Comparison of ENCODE assay signal across 23 cellular contexts in the genomic region with DNA sequence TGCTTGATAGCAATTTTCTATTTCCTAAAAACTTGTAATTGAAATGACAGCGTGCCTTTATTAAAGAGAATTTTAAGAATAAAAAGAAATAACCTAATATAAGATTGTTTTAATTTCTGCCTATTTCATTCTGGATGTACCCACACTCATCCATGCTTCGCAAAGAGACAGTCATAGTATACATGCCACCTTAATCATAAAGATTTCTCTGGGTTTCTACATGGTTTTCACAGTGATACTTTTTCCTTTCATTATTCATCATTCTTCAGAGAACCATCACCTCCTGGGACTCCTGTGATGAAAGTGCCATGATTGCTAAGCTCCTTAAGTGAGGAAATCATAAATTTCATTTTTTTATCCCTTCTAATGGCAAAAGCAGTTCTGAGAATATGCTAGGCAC. TPM values are rescaled to one million over a fixed set of nuclear protein-coding genes. Genes with fewer than 3 reads are reported as not detected.
DNase-seq lines count a peak whose midpoint lies in the region; ATAC-seq, FAIRE-seq and TF ChIP-seq lines count a peak whose summit lies in the region.
"Had no signal": no experiment of that assay in that cellular context is flagged by ENCODE, and none has a peak within 500 bp of the region (broad histone marks: within the 10 kb centered on the region; RNA-seq: fewer than 3 reads in every experiment).

No MANE protein-coding gene starts in this region.

- H3K4me3 Mint-ChIP-seq in activated CD4-positive, alpha-beta memory T cell treated with anti-CD3 and anti-CD28 coated beads, Interleukin-2, amount 10 ng/mL, durations not matched to agents 7 days and 5 days: no peak overlapping the region
- H3K4me3 Mint-ChIP-seq in activated CD4-positive, alpha-beta memory T cell treated with anti-CD3 and anti-CD28 coated beads for 36 hours: no peak overlapping the region
- H3K4me3 Mint-ChIP-seq in CD4-positive, alpha-beta memory T cell: no peak overlapping the region
- no peak overlapping the region for H3K4me3 Mint-ChIP-seq in stimulated activated effector memory CD8-positive, alpha-beta T cell treated with anti-CD3 and anti-CD28 coated beads, Interleukin-12 subunit alpha, Interleukin-12 subunit beta, amount 100 ng/mL, for 72 hours
- H3K4me3 Mint-ChIP-seq: CD4-positive, alpha-beta T cell; GM23338; IgD-negative memory B cell had no signal

- no peak overlapping the region for H2AK5ac ChIP-seq in mesendoderm (ENCODE audit: low read length)

- no peak overlapping the region for H3K4me3 ChIP-seq in CD4-positive, alpha-beta memory T cell (ENCODE audit: low read length in 2 of 2)
- H3K4me3 ChIP-seq in mesendoderm (ENCODE audit: low read length): no peak overlapping the region
- H3K4me3 ChIP-seq: GM23338 had no signal

- no peaks in the 10 kb centered on the region for H3K27me3 Mint-ChIP-seq in activated CD4-positive, alpha-beta memory T cell treated with anti-CD3 and anti-CD28 coated beads, Interleukin-2, amount 10 ng/mL, durations not matched to agents 7 days and 5 days
- no peaks in the 10 kb centered on the region for H3K27me3 Mint-ChIP-seq in activated CD4-positive, alpha-beta memory T cell treated with anti-CD3 and anti-CD28 coated beads for 36 hours
- no peaks in the 10 kb centered on the region for H3K27me3 Mint-ChIP-seq in CD4-positive, alpha-beta memory T cell
- H3K27me3 Mint-ChIP-seq: CD4-positive, alpha-beta T cell; IgD-negative memory B cell had no signal

- H2BK5ac ChIP-seq in mesendoderm (ENCODE audit: low read length): no peak overlapping the region

- no peaks in the 10 kb centered on the region for H3K9me3 Mint-ChIP-seq in activated CD4-positive, alpha-beta memory T cell treated with anti-CD3 and anti-CD28 coated beads, Interleukin-2, amount 10 ng/mL, durations not matched to agents 7 days and 5 days
- H3K9me3 Mint-ChIP-seq in activated CD4-positive, alpha-beta memory T cell treated with anti-CD3 and anti-CD28 coated beads for 36 hours: no peaks in the 10 kb centered on the region
- H3K9me3 Mint-ChIP-seq in activated naive CD4-positive, alpha-beta T cell treated with anti-CD3 and anti-CD28 coated beads, Interleukin-2, amount 50 U/mL, for 72 hours: no peaks in the 10 kb centered on the region
- H3K9me3 Mint-ChIP-seq in CD4-positive, alpha-beta memory T cell: no peaks in the 10 kb centered on the region
- H3K9me3 Mint-ChIP-seq in stimulated activated effector memory CD8-positive, alpha-beta T cell treated with anti-CD3 and anti-CD28 coated beads, Interleukin-12 subunit alpha, Interleukin-12 subunit beta, amount 100 ng/mL, for 72 hours: no peaks in the 10 kb centered on the region
- H3K9me3 Mint-ChIP-seq: CD4-positive, alpha-beta T cell; GM23338; IgD-negative memory B cell had no signal

- peaks cover 28% of the 10 kb centered on the region for H3K36me3 Mint-ChIP-seq in activated CD4-positive, alpha-beta memory T cell treated with anti-CD3 and anti-CD28 coated beads, Interleukin-2, amount 10 ng/mL, durations not matched to agents 7 days and 5 days (ENCODE audit: low read depth)
- no peaks in the 10 kb centered on the region for H3K36me3 Mint-ChIP-seq in activated CD4-positive, alpha-beta memory T cell treated with anti-CD3 and anti-CD28 coated beads for 36 hours
- H3K36me3 Mint-ChIP-seq in activated naive CD4-positive, alpha-beta T cell treated with anti-CD3 and anti-CD28 coated beads, Interleukin-2, amount 50 U/mL, for 72 hours: no peaks in the 10 kb centered on the region
- no peaks in the 10 kb centered on the region for H3K36me3 Mint-ChIP-seq in CD4-positive, alpha-beta memory T cell
- H3K36me3 Mint-ChIP-seq in stimulated activated effector memory CD8-positive, alpha-beta T cell treated with anti-CD3 and anti-CD28 coated beads, Interleukin-12 subunit alpha, Interleukin-12 subunit beta, amount 100 ng/mL, for 72 hours: no peaks in the 10 kb centered on the region

- H3K9me3 ChIP-seq in CD4-positive, alpha-beta memory T cell (ENCODE audit: control insufficient read depth in 1 of 2, low read length in 2 of 2): no peaks in the 10 kb centered on the region
- H3K9me3 ChIP-seq: BE2C had no signal

- no peak overlapping the region for H4K8ac ChIP-seq in mesendoderm (ENCODE audit: low read depth, low read length)

- H3K56ac ChIP-seq in mesendoderm (ENCODE audit: low read length): no peak overlapping the region

- no peaks in the 10 kb centered on the region for H3K27me3 ChIP-seq in CD4-positive, alpha-beta memory T cell (ENCODE audit: insufficient read depth, low read length)
- no peaks in the 10 kb centered on the region for H3K27me3 ChIP-seq in mesendoderm (ENCODE audit: insufficient read depth, low read length, poor library complexity)
- H3K27me3 ChIP-seq: BE2C had no signal

- no peak overlapping the region for H2BK15ac ChIP-seq in mesendoderm (replicated peaks; ENCODE audit: low read depth)

- ATAC-seq in activated naive CD4-positive, alpha-beta T cell treated with anti-CD3 and anti-CD28 coated beads, Interleukin-2, amount 50 U/mL, for 72 hours: peak; percentile 44 to 92
- peak; percentile 92 for ATAC-seq in stimulated activated effector memory CD8-positive, alpha-beta T cell treated with anti-CD3 and anti-CD28 coated beads, Interleukin-12 subunit alpha, Interleukin-12 subunit beta, amount 100 ng/mL, for 72 hours
- ATAC-seq: GM23338, HCT116, HepG2 had no signal

- H2BK120ac ChIP-seq in mesendoderm (ENCODE audit: low read depth, low read length): no peak overlapping the region

- no peaks in the 10 kb centered on the region for H3K36me3 ChIP-seq in CD4-positive, alpha-beta memory T cell (ENCODE audit: insufficient read depth, low read length)
- H3K36me3 ChIP-seq in mesendoderm (ENCODE audit: control insufficient read depth, insufficient read depth, low read length): no peaks in the 10 kb centered on the region
- H3K36me3 ChIP-seq: BE2C had no signal

- H3K4ac ChIP-seq in mesendoderm (ENCODE audit: low read depth, low read length): no peak overlapping the region

- H3K27ac ChIP-seq in CD4-positive, alpha-beta memory T cell (ENCODE audit: low read depth, low read length): no peak overlapping the region
- H3K27ac ChIP-seq in mesendoderm (ENCODE audit: low read depth, low read length): no peak overlapping the region

- H3K9ac ChIP-seq in mesendoderm (ENCODE audit: low read length): no peak overlapping the region

- H3K79me1 ChIP-seq in mesendoderm (ENCODE audit: low read length): no peaks in the 10 kb centered on the region

- no peak overlapping the region for H3K23ac ChIP-seq in mesendoderm (ENCODE audit: low read length)

- POLR2A ChIA-PET in activated CD4-positive, alpha-beta memory T cell treated with anti-CD3 and anti-CD28 coated beads, Interleukin-2, amount 10 ng/mL, durations not matched to agents 7 days and 5 days (lab: Charles Lee): interaction anchor here (1.6 kb wide), 1 partner anchor 36 kb away, joined by 5 read pairs; no protein-coding TSS in a partner anchor
- POLR2A ChIA-PET in activated CD4-positive, alpha-beta memory T cell treated with anti-CD3 and anti-CD28 coated beads for 36 hours (lab: Charles Lee): interaction anchor here (0.7 kb wide), 1 partner anchor 243 kb away, joined by 3 read pairs; no protein-coding TSS in a partner anchor
- POLR2A ChIA-PET in CD4-positive, alpha-beta memory T cell (lab: Charles Lee; ENCODE audit: partially characterized antibody): no interaction called here

- H3K27ac Mint-ChIP-seq in activated CD4-positive, alpha-beta memory T cell treated with anti-CD3 and anti-CD28 coated beads, Interleukin-2, amount 10 ng/mL, durations not matched to agents 7 days and 5 days: peak overlapping the region; percentile 14
- H3K27ac Mint-ChIP-seq in activated CD4-positive, alpha-beta memory T cell treated with anti-CD3 and anti-CD28 coated beads for 36 hours: no peak overlapping the region
- H3K27ac Mint-ChIP-seq in activated naive CD4-positive, alpha-beta T cell treated with anti-CD3 and anti-CD28 coated beads, Interleukin-2, amount 50 U/mL, for 72 hours: no peak overlapping the region
- peak overlapping the region in 4 of 7 donors; percentile 3 to 90 (median 28) for H3K27ac Mint-ChIP-seq in CD4-positive, alpha-beta memory T cell
- no peak overlapping the region for H3K27ac Mint-ChIP-seq in stimulated activated effector memory CD8-positive, alpha-beta T cell treated with anti-CD3 and anti-CD28 coated beads, Interleukin-12 subunit alpha, Interleukin-12 subunit beta, amount 100 ng/mL, for 72 hours
- H3K27ac Mint-ChIP-seq: GM23338, IgD-negative memory B cell had no signal

- H3K79me2 ChIP-seq in mesendoderm (ENCODE audit: control insufficient read depth, insufficient read depth, low read length): no peaks in the 10 kb centered on the region

- no peak for FAIRE-seq in H54 (lab: Jason Lieb, UNC)
- FAIRE-seq: A204.1, GM12892, HepG2 had no signal

- H3K4me1 ChIP-seq in CD4-positive, alpha-beta memory T cell (ENCODE audit: insufficient read depth, low read length): peaks cover 69% of the 10 kb centered on the region
- no peaks in the 10 kb centered on the region for H3K4me1 ChIP-seq in mesendoderm (ENCODE audit: control insufficient read depth, low read depth, low read length)
- H3K4me1 ChIP-seq: BE2C had no signal

- CTCF ChIA-PET in activated CD4-positive, alpha-beta memory T cell treated with anti-CD3 and anti-CD28 coated beads, Interleukin-2, amount 10 ng/mL, durations not matched to agents 7 days and 5 days (lab: Charles Lee): no interaction called here
- CTCF ChIA-PET in activated CD4-positive, alpha-beta memory T cell treated with anti-CD3 and anti-CD28 coated beads for 36 hours (lab: Charles Lee): interaction anchor here (1.0 to 3.8 kb wide), 3 partner anchors 34 to 92 kb away, joined by 4 to 18 read pairs (median 4); no protein-coding TSS in a partner anchor
- CTCF ChIA-PET in CD4-positive, alpha-beta memory T cell (lab: Charles Lee; ENCODE audit: partially characterized antibody): no interaction called here

- no peak for TF ChIP-seq POLR2A in H54 (IDR thresholded peaks at IDR 0.05; ENCODE audit: low read depth, low read length)

- no peak overlapping the region for H3K18ac ChIP-seq in mesendoderm (ENCODE audit: low read length)

- intact Hi-C loops in activated CD4-positive, alpha-beta memory T cell treated with anti-CD3 and anti-CD28 coated beads for 36 hours (cut with micrococcal nuclease): loop anchor here (1.0 to 5.0 kb wide), 3 partner anchors 10 to 58 kb away; partner anchors contain the start of gene SLC25A38
- intact Hi-C loops in CD4-positive, alpha-beta memory T cell (cut with micrococcal nuclease): no loop called here

- peaks cover 88% of the 10 kb centered on the region for H3K4me1 Mint-ChIP-seq in activated CD4-positive, alpha-beta memory T cell treated with anti-CD3 and anti-CD28 coated beads, Interleukin-2, amount 10 ng/mL, durations not matched to agents 7 days and 5 days
- H3K4me1 Mint-ChIP-seq in activated CD4-positive, alpha-beta memory T cell treated with anti-CD3 and anti-CD28 coated beads for 36 hours (ENCODE audit: low read depth): peaks cover 73% of the 10 kb centered on the region
- peaks cover 43 to 85% (median 58%) of the 10 kb centered on the region in 4 donors for H3K4me1 Mint-ChIP-seq in CD4-positive, alpha-beta memory T cell
- H3K4me1 Mint-ChIP-seq in stimulated activated effector memory CD8-positive, alpha-beta T cell treated with anti-CD3 and anti-CD28 coated beads, Interleukin-12 subunit alpha, Interleukin-12 subunit beta, amount 100 ng/mL, for 72 hours: peaks cover 38% of the 10 kb centered on the region

- no peak overlapping the region for H4K5ac ChIP-seq in mesendoderm (ENCODE audit: low read length)

- no peak for DNase-seq in activated CD4-positive, alpha-beta memory T cell treated with anti-CD3 and anti-CD28 coated beads, Interleukin-2, amount 10 ng/mL, durations not matched to agents 7 days and 5 days
- no peak for DNase-seq in activated CD4-positive, alpha-beta memory T cell treated with anti-CD3 and anti-CD28 coated beads for 36 hours
- DNase-seq in activated naive CD4-positive, alpha-beta T cell treated with anti-CD3 and anti-CD28 coated beads, Interleukin-2, amount 50 U/mL, for 72 hours (ENCODE audit: low spot score in 2 of 2): no peak
- DNase-seq in activated naive CD4-positive, alpha-beta T cell (lab: John Stamatoyannopoulos, UW): no peak
- DNase-seq in CD4-positive, alpha-beta memory T cell: no peak
- DNase-seq in stimulated activated effector memory CD8-positive, alpha-beta T cell treated with anti-CD3 and anti-CD28 coated beads, Interleukin-12 subunit alpha, Interleukin-12 subunit beta, amount 100 ng/mL, for 72 hours (ENCODE audit: low spot score in 2 of 2): no peak
- no peak for DNase-seq in H54 (ENCODE audit: insufficient read length, low spot score)
- no peak for DNase-seq in mesendoderm
- DNase-seq: ACHN; BE2C; C1 segment of cervical spinal cord; CD4-positive, alpha-beta T cell; DMS153; DMS79; GDM1; H7 had no signal

- H3K4me2 ChIP-seq in mesendoderm (ENCODE audit: low read length): no peak overlapping the region
- H3K4me2 ChIP-seq: GM23338 had no signal

- WGBS in mesendoderm (ENCODE audit: extremely low coverage, insufficient coverage, low lambda C conversion rate): no CpG with 5 or more reads among the region's 2 CpGs

RNA-seq across cellular contexts. Expression of gene CCR8, which starts 4.3 kb away (rescaled TPM):
- total RNA-seq in activated CD4-positive, alpha-beta memory T cell treated with anti-CD3 and anti-CD28 coated beads, Interleukin-2, amount 10 ng/mL, durations not matched to agents 7 days and 5 days: 1 to 10 TPM; 7.6 to 7.9 TPM
- under 1 TPM; 0.48 to 0.51 TPM for total RNA-seq in activated CD4-positive, alpha-beta memory T cell treated with anti-CD3 and anti-CD28 coated beads for 36 hours
- under 1 TPM; 0.36 to 0.53 TPM for total RNA-seq in activated naive CD4-positive, alpha-beta T cell treated with anti-CD3 and anti-CD28 coated beads, Interleukin-2, amount 50 U/mL, for 72 hours
- 1 to 10 TPM; 5.3 to 6.9 TPM for total RNA-seq in CD4-positive, alpha-beta memory T cell
- 10 to 100 TPM in 1 of 2 donors, 1 to 10 TPM in 1; 5.6 to 12.3 TPM for polyA plus RNA-seq in CD4-positive, alpha-beta memory T cell
- not detected for polyA plus RNA-seq in mesendoderm (2013, experiment 1 of 2)
- polyA plus RNA-seq in mesendoderm (2013, experiment 2 of 2): not detected
- total RNA-seq: Daoy, GM23338, H7, HepG2 had no signal
- polyA plus RNA-seq: HepG2, IgD-negative memory B cell had no signal

RNA-seq across cellular contexts. Expression of gene CX3CR1, which starts 45.4 kb away (rescaled TPM):
- 1 to 10 TPM; 5.5 to 6.2 TPM for total RNA-seq in activated CD4-positive, alpha-beta memory T cell treated with anti-CD3 and anti-CD28 coated beads, Interleukin-2, amount 10 ng/mL, durations not matched to agents 7 days and 5 days
- under 1 TPM; 0.07 to 0.21 TPM for total RNA-seq in activated CD4-positive, alpha-beta memory T cell treated with anti-CD3 and anti-CD28 coated beads for 36 hours
- under 1 TPM; 0.23 to 0.25 TPM for total RNA-seq in activated naive CD4-positive, alpha-beta T cell treated with anti-CD3 and anti-CD28 coated beads, Interleukin-2, amount 50 U/mL, for 72 hours
- under 1 TPM; 0.29 to 0.33 TPM for total RNA-seq in CD4-positive, alpha-beta memory T cell
- 1 to 10 TPM; 1.6 to 3.7 TPM for polyA plus RNA-seq in CD4-positive, alpha-beta memory T cell
- 0.04 TPM for polyA plus RNA-seq in mesendoderm (2013, experiment 1 of 2)
- 0.01 TPM for polyA plus RNA-seq in mesendoderm (2013, experiment 2 of 2)
- total RNA-seq: Daoy, HepG2 had no signal
- polyA plus RNA-seq: HepG2 had no signal

RNA-seq across cellular contexts. Expression of gene SLC25A38, which starts 57.9 kb away (rescaled TPM):
- total RNA-seq in activated CD4-positive, alpha-beta memory T cell treated with anti-CD3 and anti-CD28 coated beads, Interleukin-2, amount 10 ng/mL, durations not matched to agents 7 days and 5 days: 10 to 100 TPM; 34.2 to 35.8 TPM
- 10 to 100 TPM; 23.1 to 24.9 TPM for total RNA-seq in activated CD4-positive, alpha-beta memory T cell treated with anti-CD3 and anti-CD28 coated beads for 36 hours
- 10 to 100 TPM; 21.2 to 25.3 TPM for total RNA-seq in activated naive CD4-positive, alpha-beta T cell treated with anti-CD3 and anti-CD28 coated beads, Interleukin-2, amount 50 U/mL, for 72 hours
- 10 to 100 TPM; 46.0 to 53.5 TPM for total RNA-seq in CD4-positive, alpha-beta memory T cell
- polyA plus RNA-seq in CD4-positive, alpha-beta memory T cell: 10 to 100 TPM; 44.5 to 55.5 TPM
- polyA plus RNA-seq in mesendoderm (2013, experiment 1 of 2): 31.4 TPM
- 31.1 TPM for polyA plus RNA-seq in mesendoderm (2013, experiment 2 of 2)

Comparison
In these comparisons a context has a peak if more than half of its experiments do, and no peak if none do; other contexts are left out.
1. H3K27ac Mint-ChIP-seq: peak in activated CD4-positive, alpha-beta memory T cell treated with anti-CD3 and anti-CD28 coated beads, Interleukin-2, amount 10 ng/mL, durations not matched to agents 7 days and 5 days (single experiment) and CD4-positive, alpha-beta memory T cell (4 of 7); none in activated CD4-positive, alpha-beta memory T cell treated with anti-CD3 and anti-CD28 coated beads for 36 hours (single experiment), activated naive CD4-positive, alpha-beta T cell treated with anti-CD3 and anti-CD28 coated beads, Interleukin-2, amount 50 U/mL, for 72 hours (0 of 2) and stimulated activated effector memory CD8-positive, alpha-beta T cell treated with anti-CD3 and anti-CD28 coated beads, Interleukin-12 subunit alpha, Interleukin-12 subunit beta, amount 100 ng/mL, for 72 hours (single experiment).
2. RNA of gene CCR8, which starts 4.3 kb away (total RNA-seq): 7.6 to 7.9 TPM in activated CD4-positive, alpha-beta memory T cell treated with anti-CD3 and anti-CD28 coated beads, Interleukin-2, amount 10 ng/mL, durations not matched to agents 7 days and 5 days and 5.3 to 6.9 TPM in CD4-positive, alpha-beta memory T cell; 0.36 to 0.53 TPM in activated naive CD4-positive, alpha-beta T cell treated with anti-CD3 and anti-CD28 coated beads, Interleukin-2, amount 50 U/mL, for 72 hours and 0.48 to 0.51 TPM in activated CD4-positive, alpha-beta memory T cell treated with anti-CD3 and anti-CD28 coated beads for 36 hours; every median in the first group is over 4 times any median in the second.
3. RNA of gene CX3CR1, which starts 45.4 kb away (total RNA-seq): 5.5 to 6.2 TPM in activated CD4-positive, alpha-beta memory T cell treated with anti-CD3 and anti-CD28 coated beads, Interleukin-2, amount 10 ng/mL, durations not matched to agents 7 days and 5 days; 0.29 to 0.33 TPM in CD4-positive, alpha-beta memory T cell, 0.23 to 0.25 TPM in activated naive CD4-positive, alpha-beta T cell treated with anti-CD3 and anti-CD28 coated beads, Interleukin-2, amount 50 U/mL, for 72 hours and 0.07 to 0.21 TPM in activated CD4-positive, alpha-beta memory T cell treated with anti-CD3 and anti-CD28 coated beads for 36 hours; every median in the first group is over 4 times any median in the second.